8 cellular contexts compared by ENCODE assay signal in the genomic region with DNA sequence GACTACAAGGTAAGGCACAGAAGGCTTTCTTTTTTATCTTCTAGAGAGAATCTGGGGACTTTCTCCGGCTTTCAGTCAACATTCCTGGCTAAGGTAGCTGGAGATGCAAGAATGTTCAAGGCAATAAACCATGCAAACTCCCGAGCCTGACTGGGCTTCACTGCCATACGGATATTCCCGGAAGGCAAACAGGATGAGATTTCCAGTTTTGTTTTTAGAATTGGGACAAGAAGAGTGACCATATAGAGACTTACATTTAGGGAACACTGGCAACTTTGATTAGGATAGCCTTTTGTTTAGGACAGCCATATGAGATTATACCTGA. TPM values are rescaled to one million over a fixed set of nuclear protein-coding genes. Genes with fewer than 3 reads are reported as not detected.
DNase-seq lines count a peak whose midpoint lies in the region; ATAC-seq, FAIRE-seq and TF ChIP-seq lines count a peak whose summit lies in the region.

No MANE protein-coding gene starts in this region.

- CTCF ChIA-PET in activated CD4-positive, alpha-beta T cell treated with anti-CD3 and anti-CD28 coated beads for 36 hours (lab: Charles Lee) = no interaction called here

- H3K27me3 Mint-ChIP-seq in activated CD4-positive, alpha-beta T cell treated with anti-CD3 and anti-CD28 coated beads for 36 hours = no peaks in the 10 kb centered on the region

- no peak for TF ChIP-seq CTCF in liver (IDR thresholded peaks at IDR 0.05; ENCODE audit: low read depth, low read length, missing input control)

- peaks cover 40% of the 10 kb centered on the region for H3K4me1 ChIP-seq in HUES6 (ENCODE audit: control insufficient read depth, insufficient read depth, low read length)
- peaks cover 14% of the 10 kb centered on the region for H3K4me1 ChIP-seq in ectodermal cell (ENCODE audit: control insufficient read depth, insufficient read depth, low read length)
- peaks cover 0 to 4% (median 0%) of the 10 kb centered on the region in 4 donors for H3K4me1 ChIP-seq in liver (ENCODE audit: control insufficient read depth in 4 of 4, insufficient read depth in 4 of 4, low read length in 3 of 4)
- H3K4me1 ChIP-seq in stomach smooth muscle (ENCODE audit: control insufficient read depth, insufficient read depth, low read length) = peaks cover 29% of the 10 kb centered on the region

- no peak overlapping the region for H3K4me3 Mint-ChIP-seq in activated CD4-positive, alpha-beta T cell treated with anti-CD3 and anti-CD28 coated beads for 36 hours

- H3K27ac ChIP-seq in HUES6 (ENCODE audit: low read depth, low read length) = peak overlapping the region; percentile 96
- H3K27ac ChIP-seq in ectodermal cell (ENCODE audit: insufficient read depth, low read depth, low read length, poor library complexity, severe bottlenecking) = peak overlapping the region; percentile 56
- H3K27ac ChIP-seq in liver (ENCODE audit: low read depth in 1 of 2, low read length in 2 of 2) = peak overlapping the region; percentile 36 to 53
- peak overlapping the region; percentile 99 for H3K27ac ChIP-seq in stomach smooth muscle (ENCODE audit: low read length)

- 4 to 7% methylated on average over 4 of the region's 4 CpGs for WGBS in ectodermal cell, 2 experiments
- whole genome bisulfite sequencing in liver = 14% methylated on average over 4 of the region's 4 CpGs

- no peaks in the 10 kb centered on the region for H3K36me3 Mint-ChIP-seq in activated CD4-positive, alpha-beta T cell treated with anti-CD3 and anti-CD28 coated beads for 36 hours (ENCODE audit: low read depth)

- POLR2A ChIA-PET in activated CD4-positive, alpha-beta T cell treated with anti-CD3 and anti-CD28 coated beads for 36 hours (lab: Charles Lee) = no interaction called here

- no peaks in the 10 kb centered on the region for H3K9me3 Mint-ChIP-seq in activated CD4-positive, alpha-beta T cell treated with anti-CD3 and anti-CD28 coated beads for 36 hours (ENCODE audit: low read depth)

- H3K27me3 ChIP-seq in HUES6 (ENCODE audit: control insufficient read depth, insufficient read depth, low read length) (no peaks in the 10 kb centered on the region), ectodermal cell (ENCODE audit: control insufficient read depth, insufficient read depth, low read length, poor library complexity, severe bottlenecking) (no peaks in the 10 kb centered on the region), liver (ENCODE audit: control insufficient read depth in 4 of 4, insufficient read depth in 4 of 4, low read length in 3 of 4) (no peaks in the 10 kb centered on the region), stomach smooth muscle (ENCODE audit: control insufficient read depth in 1 of 2, insufficient read depth in 2 of 2, low read length in 2 of 2) (no peaks in the 10 kb centered on the region)

- H3K4me1 Mint-ChIP-seq in activated CD4-positive, alpha-beta T cell treated with anti-CD3 and anti-CD28 coated beads for 36 hours = no peaks in the 10 kb centered on the region

- DNase-seq in frontal cortex (ENCODE audit: low spot score in 2 of 2) (no peak), DMS114 treated with DMSO at 0.1 percent for 48 hours (lab: John Stamatoyannopoulos, UW; ENCODE audit: unreplicated experiment) (no peak), urothelium cell line (ENCODE audit: low spot score) (no peak)
- DNase-seq in activated CD4-positive, alpha-beta T cell treated with anti-CD3 and anti-CD28 coated beads for 36 hours = no peak

- peaks cover 25% of the 10 kb centered on the region for H3K36me3 ChIP-seq in HUES6 (ENCODE audit: control insufficient read depth, insufficient read depth, low read length)
- no peaks in the 10 kb centered on the region for H3K36me3 ChIP-seq in ectodermal cell (ENCODE audit: control insufficient read depth, insufficient read depth, low read length)
- H3K36me3 ChIP-seq in liver (ENCODE audit: control insufficient read depth in 4 of 4, insufficient read depth in 3 of 4, low read depth in 1 of 4, low read length in 3 of 4) = no peaks in the 10 kb centered on the region
- H3K36me3 ChIP-seq in stomach smooth muscle (ENCODE audit: control insufficient read depth in 2 of 2, insufficient read depth in 2 of 2, low read length in 2 of 2) = peaks cover 5 to 6% of the 10 kb centered on the region in 2 donors

- FAIRE-seq in frontal cortex (lab: Jason Lieb, UNC) (no peak), urothelium cell line (lab: Jason Lieb, UNC) (no peak)

- H3K9ac ChIP-seq in HUES6 (ENCODE audit: low read length) (peak overlapping the region; percentile 96), liver (ENCODE audit: low read depth in 1 of 2, low read length in 2 of 2) (peak overlapping the region in 1 of 2 donors; percentile 52), stomach smooth muscle (ENCODE audit: low read length in 2 of 2) (peak overlapping the region; percentile 96 to 100)

- intact Hi-C loops in activated CD4-positive, alpha-beta T cell treated with anti-CD3 and anti-CD28 coated beads for 36 hours (cut with DNase I, micrococcal nuclease) = loop anchor here in 1 of 2 experiments (5.0 kb wide), 1 partner anchor 502 kb away; no protein-coding TSS in a partner anchor

- H3K4me3 ChIP-seq in HUES6 (ENCODE audit: low read depth, low read length) (peak overlapping the region; percentile 84), ectodermal cell (ENCODE audit: insufficient read depth, low read depth, low read length) (peak overlapping the region; percentile 53), liver (ENCODE audit: low read depth in 1 of 3, low read length in 3 of 3) (peak overlapping the region; percentile 9 to 42 (median 34)), stomach smooth muscle (ENCODE audit: low read length in 2 of 2) (peak overlapping the region; percentile 73 to 93)

- H3K9me3 ChIP-seq in HUES6 (ENCODE audit: control insufficient read depth, insufficient read depth, low read depth, low read length) (no peaks in the 10 kb centered on the region), ectodermal cell (ENCODE audit: control insufficient read depth, low read length) (no peaks in the 10 kb centered on the region), liver (ENCODE audit: control insufficient read depth in 4 of 4, low read length in 3 of 4) (no peaks in the 10 kb centered on the region), stomach smooth muscle (ENCODE audit: control insufficient read depth in 2 of 2, low read length in 2 of 2) (no peaks in the 10 kb centered on the region)

- no peak for ATAC-seq in activated CD4-positive, alpha-beta T cell treated with anti-CD3 and anti-CD28 coated beads for 36 hours

- no peak overlapping the region for H3K27ac Mint-ChIP-seq in activated CD4-positive, alpha-beta T cell treated with anti-CD3 and anti-CD28 coated beads for 36 hours

- TF ChIP-seq RAD21 in liver (IDR thresholded peaks at IDR 0.05) = no peak

TF ChIP-seq in liver, 16 proteins besides CTCF, POLR2A, EP300 and RAD21 (continues in another document):
- TF ChIP-seq ATF3 (IDR thresholded peaks at IDR 0.05) (no peak), TAF1 (conservative IDR thresholded peaks at IDR 0.05) (no peak), HNF4A (conservative IDR thresholded peaks at IDR 0.05) (no peak), NR2F2 (IDR thresholded peaks at IDR 0.05) (no peak), FOXA2 (IDR thresholded peaks at IDR 0.05) (no peak), RXRA (IDR thresholded peaks at IDR 0.05) (no peak), YY1 (IDR thresholded peaks at IDR 0.05) (no peak), GABPA (IDR thresholded peaks at IDR 0.05 in 1 of 2, conservative IDR thresholded peaks at IDR 0.05 in 1 of 2) (no peak), MAX (IDR thresholded peaks at IDR 0.05) (no peak), HNF4G (IDR thresholded peaks at IDR 0.05) (no peak), FOXA1 (IDR thresholded peaks at IDR 0.05) (no peak), SP1 (IDR thresholded peaks at IDR 0.05) (no peak), EGR1 (IDR thresholded peaks at IDR 0.05; ENCODE audit: low read depth in 2 of 2) (no peak)
- TF ChIP-seq, protein P1, sequence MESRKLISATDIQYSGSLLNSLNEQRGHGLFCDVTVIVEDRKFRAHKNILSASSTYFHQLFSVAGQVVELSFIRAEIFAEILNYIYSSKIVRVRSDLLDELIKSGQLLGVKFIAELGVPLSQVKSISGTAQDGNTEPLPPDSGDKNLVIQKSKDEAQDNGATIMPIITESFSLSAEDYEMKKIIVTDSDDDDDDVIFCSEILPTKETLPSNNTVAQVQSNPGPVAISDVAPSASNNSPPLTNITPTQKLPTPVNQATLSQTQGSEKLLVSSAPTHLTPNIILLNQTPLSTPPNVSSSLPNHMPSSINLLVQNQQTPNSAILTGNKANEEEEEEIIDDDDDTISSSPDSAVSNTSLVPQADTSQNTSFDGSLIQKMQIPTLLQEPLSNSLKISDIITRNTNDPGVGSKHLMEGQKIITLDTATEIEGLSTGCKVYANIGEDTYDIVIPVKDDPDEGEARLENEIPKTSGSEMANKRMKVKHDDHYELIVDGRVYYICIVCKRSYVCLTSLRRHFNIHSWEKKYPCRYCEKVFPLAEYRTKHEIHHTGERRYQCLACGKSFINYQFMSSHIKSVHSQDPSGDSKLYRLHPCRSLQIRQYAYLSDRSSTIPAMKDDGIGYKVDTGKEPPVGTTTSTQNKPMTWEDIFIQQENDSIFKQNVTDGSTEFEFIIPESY (IDR thresholded peaks at IDR 0.05) = no peak

RNA-seq across cellular contexts. Expression of gene CALD1, which starts 0.3 kb away (rescaled TPM):
- polyA plus RNA-seq in ectodermal cell (2013, experiment 1 of 4) = 181 TPM
- polyA plus RNA-seq in ectodermal cell (2013, experiment 2 of 4) = 177 TPM
- polyA plus RNA-seq in ectodermal cell (2013, experiment 3 of 4) = 138 TPM
- 152 TPM for polyA plus RNA-seq in ectodermal cell (2013, experiment 4 of 4)
- total RNA-seq in liver (100 to 1,000 TPM in 1 of 2 donors, 10 to 100 TPM in 1; 48.0 to 107 TPM), frontal cortex (27.3 TPM)
- polyA plus RNA-seq in liver = 100 to 1,000 TPM in 1 of 2 donors, 10 to 100 TPM in 1; 83.4 to 226 TPM
- total RNA-seq in activated CD4-positive, alpha-beta T cell treated with anti-CD3 and anti-CD28 coated beads for 36 hours = 1 to 10 TPM; 8.5 to 8.7 TPM

Comparison
In these comparisons a context has a peak if more than half of its experiments do, and no peak if none do; other contexts are left out.
1. H3K27ac ChIP-seq: peak in every context shown above with its lines; median percentile 99 in stomach smooth muscle; 96 in HUES6; 56 in ectodermal cell; 44 in liver.
2. H3K4me3 ChIP-seq: peak in every context shown above with its lines; median percentile 84 in HUES6; 83 in stomach smooth muscle; 53 in ectodermal cell; 34 in liver.